18 cellular contexts compared by ENCODE assay signal in genomic region chr14:30507209-30507608, GRCh38.
"Had no signal": no experiment of that assay in that cellular context is flagged by ENCODE, and none has a peak within 500 bp of the region (broad histone marks: within the 10 kb centered on the region; RNA-seq: fewer than 3 reads in every experiment).

No MANE protein-coding gene starts in this region.

- H3K4me3 ChIP-seq: dorsolateral prefrontal cortex, psoas muscle, spleen, thoracic aorta, transverse colon had no signal

- H3K36me3 ChIP-seq: neutrophil, spleen, thoracic aorta, transverse colon had no signal

- H3K9me3 ChIP-seq: neutrophil, psoas muscle, spleen, thoracic aorta, transverse colon had no signal

- H3K4me1 ChIP-seq: psoas muscle, spleen, transverse colon had no signal

- FAIRE-seq: endometrium had no signal

- H3K27me3 ChIP-seq: neutrophil had no signal

- DNase-seq: cortex of kidney; dorsolateral prefrontal cortex; effector CD8-positive, alpha-beta T cell; islet precursor cell; mammary epithelial cell; naive thymus-derived CD4-positive, alpha-beta T cell; nephron progenitor cell; psoas muscle; retina; spleen; stimulated activated CD4-positive, alpha-beta T cell treated with anti-CD3 and anti-CD28 coated beads, Interleukin-15, amount 100 ng/mL, for 24 hours; stimulated activated CD4-positive, alpha-beta T cell treated with anti-CD3 and anti-CD28 coated beads, Interleukin-1b, Interleukin-23, amount 100 ng/mL, for 48 hours; stimulated activated CD4-positive, alpha-beta T cell treated with anti-CD3 and anti-CD28 coated beads, Interleukin-4, amount 100 ng/mL, for 24 hours; stimulated activated naive CD8-positive, alpha-beta T cell treated with anti-CD3 and anti-CD28 coated beads, Interleukin-15, amount 100 ng/mL, for 72 hours; transverse colon had no signal

- H3K27ac ChIP-seq: dorsolateral prefrontal cortex, neutrophil, psoas muscle, spleen, thoracic aorta, transverse colon had no signal
